ENCODE assay signal across 8 cellular contexts in genomic region chr19:38852231-38853044, GRCh38. TPM values are rescaled to one million over a fixed set of nuclear protein-coding genes. Genes with fewer than 3 reads are reported as not detected.
DNase-seq lines count a peak whose midpoint lies in the region; ATAC-seq, FAIRE-seq and TF ChIP-seq lines count a peak whose summit lies in the region.

No MANE protein-coding gene starts in this region.

- H3K4me3 ChIP-seq in GM12878 (peak overlapping the region; percentile 96), iPS DF 6.9 (ENCODE audit: low read length) (peak overlapping the region; percentile 88)

- POLR2A ChIA-PET in GM12878 (lab: Charles Lee) = interaction anchor here (0.6 to 4.4 kb wide), 10 partner anchors 13 to 236 kb away, joined by 3 to 144 read pairs (median 4); partner anchors contain the start of genes ACTN4, ECH1, NFKBIB and SIRT2

- RAD21 ChIA-PET in GM12878 (lab: Charles Lee; ENCODE audit: unreplicated experiment) = interaction anchor here (0.7 to 3.6 kb wide), 10 partner anchors 8 to 309 kb away, joined by 3 to 47 read pairs (median 4); partner anchors contain the start of genes ACTN4, ECH1 and RINL

- H3K36me3 ChIP-seq in GM12878 (ENCODE audit: control insufficient read depth in 2 of 2, insufficient read depth in 2 of 2, low read length in 1 of 2) = peaks cover 0 to 3% of the 10 kb centered on the region in 2 experiments; a peak in 3 of 4 replicates
- H3K36me3 ChIP-seq in iPS DF 6.9 (ENCODE audit: control insufficient read depth, insufficient read depth, low read length) = peaks cover 3% of the 10 kb centered on the region; the same call in 1 of the 2 replicates

- BruUV-seq in GM12878 (replicated peaks; lab: Mats Ljungman, UMichigan) = no TSS peak

- intact Hi-C loops in GM12878 (cut with micrococcal nuclease; ENCODE audit: unreplicated experiment) (no loop called here), sciatic nerve (cut with DNase I) (no loop called here)

- TF ChIP-seq POLR2A in GM12878 (IDR thresholded peaks at IDR 0.05; ENCODE audit: low read depth, low read length) = peak; percentile 84

- ATAC-seq in GM12878 (0 out of 3 replicates have a peak, but pooled peaks have one; percentile 0), sciatic nerve (no peak)

- 2% methylated on average over 41 of the region's 52 CpGs for WGBS in GM12878 (ENCODE audit: insufficient coverage, insufficient replicate concordance, low lambda C conversion rate, missing lambda C conversion rate)
- no CpG with 5 or more reads among the region's 52 CpGs for WGBS in iPS DF 6.9 (ENCODE audit: insufficient coverage, insufficient read length)

- DNase-seq in C1 segment of cervical spinal cord (lab: John Stamatoyannopoulos, UW) = peak in 9 of 14 donors; percentile 51 to 75 (median 62)
- DNase-seq in HUDEP-2 (lab: John Stamatoyannopoulos, UW; ENCODE audit: unreplicated experiment in 76 of 76) = peak in 48 of 76 experiments; percentile 23 to 81 (median 42)
- peak; percentile 59 for DNase-seq in T-helper 22 cell (ENCODE audit: low read depth)
- no peak for DNase-seq in GM12878 (ENCODE audit: low read depth, low spot score)
- no peak for DNase-seq in iPS DF 6.9 (ENCODE audit: low read depth, low spot score)
- peak; percentile 86 for DNase-seq in sciatic nerve (ENCODE audit: low spot score)
- DNase-seq in GM13977 (ENCODE audit: low spot score) = no peak
- no peak for DNase-seq in NCI-H774 (lab: John Stamatoyannopoulos, UW)

- FAIRE-seq in GM12878 (lab: Jason Lieb, UNC) = peak; percentile 75

- peaks cover 3% of the 10 kb centered on the region; the same call in 1 of the 2 replicates for H4K20me1 ChIP-seq in GM12878 (ENCODE audit: control insufficient read depth, insufficient read depth)

- in situ Hi-C loops in GM12878 (cut with MboI) = no loop called here
- in situ Hi-C loops in GM13977 (cut with MboI; ENCODE audit: low pct_unique_long_range_greater_than_20kb, low sequenced_read_pairs, unreplicated experiment) = no loop called here

- H3K4me2 ChIP-seq in GM12878 (ENCODE audit: control insufficient read depth, insufficient read depth) = peak overlapping the region; percentile 77

- no peak for TF ChIP-seq RAD21 in GM12878 (IDR thresholded peaks at IDR 0.05; ENCODE audit: insufficient read depth, low read depth, low read length)

- no peaks in the 10 kb centered on the region for H3K27me3 ChIP-seq in GM12878 (replicated peaks in 1 of 2; ENCODE audit: control insufficient read depth in 2 of 2, insufficient read depth in 2 of 2, low read length in 1 of 2)
- no peaks in the 10 kb centered on the region for H3K27me3 ChIP-seq in iPS DF 6.9 (ENCODE audit: control insufficient read depth, insufficient read depth, low read length)

- peaks cover 22% of the 10 kb centered on the region for H3K79me2 ChIP-seq in GM12878 (ENCODE audit: control insufficient read depth, insufficient read depth, low read length)

- H3K4me1 ChIP-seq in GM12878 (ENCODE audit: control insufficient read depth, insufficient read depth, low read length) (peaks cover 18% of the 10 kb centered on the region), iPS DF 6.9 (ENCODE audit: control insufficient read depth, insufficient read depth, low read length) (no peaks in the 10 kb centered on the region)

- SMC1A ChIA-PET in GM12878 (lab: Charles Lee; ENCODE audit: uncharacterized antibody, unreplicated experiment) = interaction anchor here (1.0 to 4.5 kb wide), 9 partner anchors 10 to 234 kb away, joined by 3 to 44 read pairs (median 6); partner anchors contain the start of genes EIF3K and RINL

- TF ChIP-seq EP300 in GM12878 (IDR thresholded peaks at IDR 0.05; ENCODE audit: borderline replicate concordance in 1 of 2, control insufficient read depth in 1 of 2, low read depth in 2 of 2, low read length in 2 of 2) = no peak

- peak overlapping the region; percentile 92 for H3K9ac ChIP-seq in GM12878 (ENCODE audit: control insufficient read depth, insufficient read depth, low read length)

- H3K9me3 ChIP-seq in GM12878 (replicated peaks; ENCODE audit: control insufficient read depth, insufficient read depth, low read length) (no peaks in the 10 kb centered on the region), iPS DF 6.9 (ENCODE audit: control insufficient read depth, insufficient read depth, low read length) (no peaks in the 10 kb centered on the region)

- CTCF ChIA-PET in GM12878 (lab: Yijun Ruan, JAX) = interaction anchor here (0.6 to 2.5 kb wide), 11 partner anchors 11 to 621 kb away, joined by 3 to 21 read pairs (median 8); partner anchors contain the start of genes ECH1, FAM98C, MRPS12 and NFKBIB

- TF ChIP-seq CTCF in GM12878 (IDR thresholded peaks at IDR 0.05 in 2 of 3, conservative IDR thresholded peaks at IDR 0.05 in 1 of 3; ENCODE audit: control insufficient read depth in 2 of 3, extremely low read depth in 1 of 3, insufficient read depth in 1 of 3, low read depth in 3 of 3, low read length in 3 of 3) (no peak), GM13977 (IDR thresholded peaks at IDR 0.05; ENCODE audit: extremely low read depth, insufficient read depth, missing control alignments) (no peak)

- H2AFZ ChIP-seq in GM12878 (ENCODE audit: control insufficient read depth, low read depth, low read length) = peak overlapping the region; percentile 70

- H3K27ac ChIP-seq in GM12878 (ENCODE audit: control insufficient read depth, insufficient read depth) (peak overlapping the region; percentile 91), iPS DF 6.9 (ENCODE audit: low read length) (no peak overlapping the region)

RNA-seq across cellular contexts. Expression of gene HNRNPL, which starts 2.7 kb away (rescaled TPM):
- 172 and 179 TPM in 2 replicates for total RNA-seq in GM12878 (2013; cell fraction: nucleolus; rRNA removed)
- 319 and 322 TPM in 2 replicates for total RNA-seq in GM12878 (2014; rRNA removed)
- 240 and 248 TPM in 2 replicates for total RNA-seq in GM12878 (2014; rRNA removed; fragmentation: Illumina TruSeq; extraction: Trizol)
- total RNA-seq in GM12878 (2021) = 512 and 523 TPM in 2 replicates
- 220 TPM for polyA plus RNA-seq in GM12878 (2011; ENCODE audit: low read depth)
- 278 and 395 TPM in 2 replicates for polyA plus RNA-seq in GM12878 (2011; rRNA removed)
- 272 and 344 TPM in 2 replicates for polyA plus RNA-seq in GM12878 (2011; cell fraction: cytosol; rRNA removed)
- polyA plus RNA-seq in GM12878 (2011; cell fraction: nucleus; rRNA removed) = 447 and 512 TPM in 2 replicates
- 258 and 326 TPM in 2 replicates for polyA plus RNA-seq in GM12878 (2012)
- polyA plus RNA-seq in GM12878 (2014; fragmentation: Illumina TruSeq; extraction: Trizol) = 416 and 440 TPM in 2 replicates
- 10 to 100 TPM; 32.5 to 92.5 TPM for polyA plus RNA-seq in GM12878 (2014; fragmentation: Nextera tagmentation; extraction: Ambion mirVana)
- polyA plus RNA-seq in GM12878 (2014; rRNA removed) = 241 and 268 TPM in 2 replicates
- polyA plus RNA-seq in GM12878 (2016; fragmentation: Nextera tagmentation; extraction: Ambion mirVana) = 100 to 1,000 TPM; 294 to 346 TPM
- 348 and 368 TPM in 2 replicates for polyA minus RNA-seq in GM12878 (2011; rRNA and poly(A)+ RNA removed)
- 150 and 190 TPM in 2 replicates for polyA minus RNA-seq in GM12878 (2011; cell fraction: cytosol; rRNA and poly(A)+ RNA removed)
- 92.8 and 152 TPM in 2 replicates for polyA minus RNA-seq in GM12878 (2011; cell fraction: nucleus; rRNA and poly(A)+ RNA removed)
- total RNA-seq in sciatic nerve = 192 TPM

RNA-seq across cellular contexts. Expression of gene ECH1, which starts 20.8 kb away (rescaled TPM):
- 22.0 and 23.9 TPM in 2 replicates for total RNA-seq in GM12878 (2013; cell fraction: nucleolus; rRNA removed)
- 92.4 and 121 TPM in 2 replicates for total RNA-seq in GM12878 (2014; rRNA removed)
- 135 and 138 TPM in 2 replicates for total RNA-seq in GM12878 (2014; rRNA removed; fragmentation: Illumina TruSeq; extraction: Trizol)
- total RNA-seq in GM12878 (2021) = 164 and 165 TPM in 2 replicates
- polyA plus RNA-seq in GM12878 (2011; ENCODE audit: low read depth) = 287 TPM
- 114 and 139 TPM in 2 replicates for polyA plus RNA-seq in GM12878 (2011; rRNA removed)
- 188 and 226 TPM in 2 replicates for polyA plus RNA-seq in GM12878 (2011; cell fraction: cytosol; rRNA removed)
- 151 and 189 TPM in 2 replicates for polyA plus RNA-seq in GM12878 (2011; cell fraction: nucleus; rRNA removed)
- 228 and 402 TPM in 2 replicates for polyA plus RNA-seq in GM12878 (2012)
- polyA plus RNA-seq in GM12878 (2014; fragmentation: Illumina TruSeq; extraction: Trizol) = 147 and 214 TPM in 2 replicates
- 100 to 1,000 TPM; 104 to 109 TPM for polyA plus RNA-seq in GM12878 (2014; fragmentation: Nextera tagmentation; extraction: Ambion mirVana)
- polyA plus RNA-seq in GM12878 (2014; rRNA removed) = 284 and 385 TPM in 2 replicates
- 100 to 1,000 TPM; 248 to 270 TPM for polyA plus RNA-seq in GM12878 (2016; fragmentation: Nextera tagmentation; extraction: Ambion mirVana)
- polyA minus RNA-seq in GM12878 (2011; rRNA and poly(A)+ RNA removed) = 79.9 and 129 TPM in 2 replicates
- polyA minus RNA-seq in GM12878 (2011; cell fraction: cytosol; rRNA and poly(A)+ RNA removed) = 35.9 and 40.2 TPM in 2 replicates
- 34.5 and 48.4 TPM in 2 replicates for polyA minus RNA-seq in GM12878 (2011; cell fraction: nucleus; rRNA and poly(A)+ RNA removed)
- total RNA-seq in sciatic nerve = 106 TPM

RNA-seq across cellular contexts. Expression of gene RINL, which starts 25.6 kb away (rescaled TPM):
- 42.0 and 48.1 TPM in 2 replicates for total RNA-seq in GM12878 (2013; cell fraction: nucleolus; rRNA removed)
- total RNA-seq in GM12878 (2014; rRNA removed) (50.8 and 55.1 TPM in 2 replicates), GM12878 (2014; rRNA removed; fragmentation: Illumina TruSeq; extraction: Trizol) (35.6 and 37.8 TPM in 2 replicates), GM12878 (2021) (51.3 and 54.9 TPM in 2 replicates), sciatic nerve (9.6 TPM)
- polyA plus RNA-seq in GM12878 (2011; ENCODE audit: low read depth) = 13.3 TPM
- polyA plus RNA-seq in GM12878 (2011; rRNA removed) (44.4 and 64.2 TPM in 2 replicates), GM12878 (2014; fragmentation: Illumina TruSeq; extraction: Trizol) (29.7 and 36.4 TPM in 2 replicates), GM12878 (2014; fragmentation: Nextera tagmentation; extraction: Ambion mirVana) (10 to 100 TPM; 14.5 to 16.3 TPM), GM12878 (2014; rRNA removed) (54.8 and 62.4 TPM in 2 replicates), GM12878 (2016; fragmentation: Nextera tagmentation; extraction: Ambion mirVana) (10 to 100 TPM; 46.3 to 48.9 TPM)
- polyA plus RNA-seq in GM12878 (2011; cell fraction: cytosol; rRNA removed) = 67.4 and 81.2 TPM in 2 replicates
- polyA plus RNA-seq in GM12878 (2011; cell fraction: nucleus; rRNA removed) = 88.4 and 106 TPM in 2 replicates
- 33.6 and 41.0 TPM in 2 replicates for polyA plus RNA-seq in GM12878 (2012)
- polyA minus RNA-seq in GM12878 (2011; rRNA and poly(A)+ RNA removed) = 30.0 and 57.5 TPM in 2 replicates
- polyA minus RNA-seq in GM12878 (2011; cell fraction: cytosol; rRNA and poly(A)+ RNA removed) = 15.6 and 23.4 TPM in 2 replicates
- polyA minus RNA-seq in GM12878 (2011; cell fraction: nucleus; rRNA and poly(A)+ RNA removed) = 32.0 and 54.9 TPM in 2 replicates

RNA-seq across cellular contexts. Expression of gene LGALS4, which starts 39.7 kb away (rescaled TPM):
- total RNA-seq in GM12878 (2013; cell fraction: nucleolus; rRNA removed) = 0.71 and 0.75 TPM in 2 replicates
- total RNA-seq in GM12878 (2014; rRNA removed) (0.44 TPM in 1 of 2 replicates, not detected in the other), GM12878 (2014; rRNA removed; fragmentation: Illumina TruSeq; extraction: Trizol) (not detected in 2 replicates), GM12878 (2021) (2.1 and 2.7 TPM in 2 replicates), sciatic nerve (1.3 TPM)
- polyA plus RNA-seq in GM12878 (2011; ENCODE audit: low read depth) = not detected
- polyA plus RNA-seq in GM12878 (2011; rRNA removed) (0.27 and 0.35 TPM in 2 replicates), GM12878 (2014; fragmentation: Illumina TruSeq; extraction: Trizol) (0.24 TPM in 1 of 2 replicates, not detected in the other), GM12878 (2014; fragmentation: Nextera tagmentation; extraction: Ambion mirVana) (under 1 TPM in 1 of 2 experiments, not detected in 1; 0.15 TPM), GM12878 (2014; rRNA removed) (0.06 and 0.13 TPM in 2 replicates), GM12878 (2016; fragmentation: Nextera tagmentation; extraction: Ambion mirVana) (under 1 TPM in 1 of 2 experiments, not detected in 1; 0.28 TPM)
- polyA plus RNA-seq in GM12878 (2011; cell fraction: cytosol; rRNA removed) = 0.09 and 0.25 TPM in 2 replicates
- 1.4 and 1.9 TPM in 2 replicates for polyA plus RNA-seq in GM12878 (2011; cell fraction: nucleus; rRNA removed)
- 0.17 and 0.46 TPM in 2 replicates for polyA plus RNA-seq in GM12878 (2012)
- 0.72 and 1.3 TPM in 2 replicates for polyA minus RNA-seq in GM12878 (2011; rRNA and poly(A)+ RNA removed)
- not detected in 2 replicates for polyA minus RNA-seq in GM12878 (2011; cell fraction: cytosol; rRNA and poly(A)+ RNA removed)
- 0.24 and 0.29 TPM in 2 replicates for polyA minus RNA-seq in GM12878 (2011; cell fraction: nucleus; rRNA and poly(A)+ RNA removed)

RNA-seq across cellular contexts. Expression of gene SIRT2, which starts 47.0 kb away (rescaled TPM):
- 29.3 and 37.0 TPM in 2 replicates for total RNA-seq in GM12878 (2013; cell fraction: nucleolus; rRNA removed)
- total RNA-seq in GM12878 (2014; rRNA removed) (27.6 and 29.5 TPM in 2 replicates), GM12878 (2014; rRNA removed; fragmentation: Illumina TruSeq; extraction: Trizol) (14.6 and 15.9 TPM in 2 replicates), GM12878 (2021) (22.4 and 22.9 TPM in 2 replicates), sciatic nerve (86.4 TPM)
- polyA plus RNA-seq in GM12878 (2011; ENCODE audit: low read depth) = 12.6 TPM
- polyA plus RNA-seq in GM12878 (2011; rRNA removed) (16.5 and 38.7 TPM in 2 replicates), GM12878 (2014; fragmentation: Illumina TruSeq; extraction: Trizol) (16.3 and 25.4 TPM in 2 replicates), GM12878 (2014; fragmentation: Nextera tagmentation; extraction: Ambion mirVana) (1 to 10 TPM; 1.4 to 5.1 TPM), GM12878 (2014; rRNA removed) (21.4 and 25.5 TPM in 2 replicates), GM12878 (2016; fragmentation: Nextera tagmentation; extraction: Ambion mirVana) (10 to 100 TPM; 25.6 to 27.5 TPM)
- 38.0 and 39.8 TPM in 2 replicates for polyA plus RNA-seq in GM12878 (2011; cell fraction: cytosol; rRNA removed)
- polyA plus RNA-seq in GM12878 (2011; cell fraction: nucleus; rRNA removed) = 63.6 and 64.7 TPM in 2 replicates
- polyA plus RNA-seq in GM12878 (2012) = 24.6 and 26.6 TPM in 2 replicates
- 19.3 and 27.0 TPM in 2 replicates for polyA minus RNA-seq in GM12878 (2011; rRNA and poly(A)+ RNA removed)
- polyA minus RNA-seq in GM12878 (2011; cell fraction: cytosol; rRNA and poly(A)+ RNA removed) = 7.1 and 10.3 TPM in 2 replicates
- 14.6 and 19.6 TPM in 2 replicates for polyA minus RNA-seq in GM12878 (2011; cell fraction: nucleus; rRNA and poly(A)+ RNA removed)

Comparison
In these comparisons a context has a peak if more than half of its experiments do, and no peak if none do; other contexts are left out.
1. DNase-seq: peak in C1 segment of cervical spinal cord (9 of 14), HUDEP-2 (48 of 76), T-helper 22 cell (single experiment) and sciatic nerve (single experiment); none in GM12878 (single experiment), iPS DF 6.9 (single experiment), GM13977 (single experiment) and NCI-H774 (single experiment).